9 cellular contexts compared by ENCODE assay signal in the genomic region with DNA sequence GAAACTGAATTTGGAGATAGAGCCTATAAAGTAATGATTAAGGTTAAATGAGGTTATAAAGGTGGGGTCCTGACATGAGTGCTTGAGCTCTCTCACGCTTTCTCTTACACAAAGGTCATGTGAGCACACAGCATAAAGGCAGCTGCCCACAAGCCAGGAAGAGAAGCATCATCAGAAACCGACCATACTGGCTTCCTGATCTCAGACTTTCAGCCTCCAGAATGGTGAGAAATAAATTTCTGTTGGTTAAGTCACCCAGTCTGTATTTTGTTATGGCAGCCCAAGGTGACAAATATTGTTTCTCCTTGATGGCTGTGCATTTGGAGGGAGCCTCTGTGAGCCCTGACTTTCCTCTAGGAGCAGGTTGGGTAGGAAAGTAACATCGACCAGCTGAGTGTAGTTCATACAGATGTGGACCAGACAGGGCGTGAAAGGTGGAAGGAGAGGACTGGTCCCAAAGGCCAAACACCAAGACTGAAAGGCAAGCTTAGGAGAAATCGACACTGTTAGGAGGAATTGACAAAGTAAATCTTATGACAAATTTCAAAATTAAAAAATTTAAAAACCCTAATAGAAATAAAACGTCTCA.
A peak's percentile ranks its signal among the peaks of the same experiment; 100 is the strongest.
DNase-seq lines count a peak whose midpoint lies in the region; ATAC-seq, FAIRE-seq and TF ChIP-seq lines count a peak whose summit lies in the region.
"Had no signal": no experiment of that assay in that cellular context is flagged by ENCODE, and none has a peak within 500 bp of the region (broad histone marks: within the 10 kb centered on the region; RNA-seq: fewer than 3 reads in every experiment).

No MANE protein-coding gene starts in this region.

- H3K9ac ChIP-seq in astrocyte (ENCODE audit: low read length), result no peak overlapping the region

- no peaks in the 10 kb centered on the region for H3K27me3 Mint-ChIP-seq in CD4-positive, alpha-beta memory T cell
- no peaks in the 10 kb centered on the region for H3K27me3 Mint-ChIP-seq in astrocyte (ENCODE audit: low read depth, unreplicated experiment)

- POLR2A ChIA-PET in CD4-positive, alpha-beta memory T cell (lab: Charles Lee; ENCODE audit: partially characterized antibody), result interaction anchor here (0.8 to 1.2 kb wide), 2 partner anchors 15 to 99 kb away, joined by 3 read pairs; no protein-coding TSS in a partner anchor

- no peak overlapping the region for H3K4me3 ChIP-seq in CD4-positive, alpha-beta memory T cell (ENCODE audit: low read length in 2 of 2)
- H3K4me3 ChIP-seq in astrocyte (ENCODE audit: insufficient read depth, low read depth, low read length), result no peak overlapping the region
- H3K4me3 ChIP-seq in WERI-Rb-1 (ENCODE audit: low read depth, low read length), result no peak overlapping the region

- H3K36me3 Mint-ChIP-seq in CD4-positive, alpha-beta memory T cell, result peaks cover 0 to 4% of the 10 kb centered on the region in 2 donors
- H3K36me3 Mint-ChIP-seq in astrocyte (ENCODE audit: low read depth, unreplicated experiment), result peaks cover 2% of the 10 kb centered on the region

- H3K79me2 ChIP-seq in astrocyte (ENCODE audit: insufficient read depth, low read length), result no peaks in the 10 kb centered on the region

- peaks cover 9 to 15% (median 11%) of the 10 kb centered on the region in 4 donors for H3K4me1 Mint-ChIP-seq in CD4-positive, alpha-beta memory T cell
- H3K4me1 Mint-ChIP-seq in astrocyte (ENCODE audit: low read depth, unreplicated experiment), result peaks cover 21% of the 10 kb centered on the region

- no peak for FAIRE-seq in astrocyte (lab: Jason Lieb, UNC)
- FAIRE-seq: kidney had no signal

- peaks cover 0 to 5% (median 0%) of the 10 kb centered on the region in 8 donors for H3K9me3 Mint-ChIP-seq in CD4-positive, alpha-beta memory T cell
- H3K9me3 Mint-ChIP-seq in astrocyte (ENCODE audit: unreplicated experiment), result peaks cover 4% of the 10 kb centered on the region

- H3K9me3 ChIP-seq in CD4-positive, alpha-beta memory T cell (ENCODE audit: control insufficient read depth in 1 of 2, low read length in 2 of 2), result no peaks in the 10 kb centered on the region
- no peaks in the 10 kb centered on the region for H3K9me3 ChIP-seq in astrocyte (ENCODE audit: insufficient read depth, low read depth, low read length)
- no peaks in the 10 kb centered on the region for H3K9me3 ChIP-seq in WERI-Rb-1 (ENCODE audit: severe bottlenecking)

- H2AFZ ChIP-seq in astrocyte (ENCODE audit: low read depth, low read length), result no peak overlapping the region

- CTCF ChIA-PET in CD4-positive, alpha-beta memory T cell (lab: Charles Lee; ENCODE audit: partially characterized antibody), result interaction anchor here (1.1 to 1.2 kb wide), 2 partner anchors 11 to 345 kb away, joined by 4 read pairs; no protein-coding TSS in a partner anchor

- H3K4me3 Mint-ChIP-seq in CD4-positive, alpha-beta memory T cell, result peak overlapping the region in 7 of 8 donors; percentile 32 to 55 (median 42)
- H3K4me3 Mint-ChIP-seq in astrocyte (ENCODE audit: unreplicated experiment), result no peak overlapping the region

- intact Hi-C loops in CD4-positive, alpha-beta memory T cell (cut with micrococcal nuclease), result no loop called here

- H3K4me2 ChIP-seq in astrocyte (ENCODE audit: low read length), result no peak overlapping the region

- ATAC-seq in GM19043 (IDR thresholded peaks at IDR 0.05; ENCODE audit: low read depth, unreplicated experiment), result peak; percentile 47
- ATAC-seq in HG03460 (IDR thresholded peaks at IDR 0.05; ENCODE audit: unreplicated experiment), result peak; percentile 59
- no peak for ATAC-seq in HG03097 (IDR thresholded peaks at IDR 0.05; ENCODE audit: low FRiP score, unreplicated experiment)
- ATAC-seq in GM21381 (IDR thresholded peaks at IDR 0.05; ENCODE audit: unreplicated experiment), result no peak

- H3K27me3 ChIP-seq in CD4-positive, alpha-beta memory T cell (ENCODE audit: insufficient read depth, low read length), result no peaks in the 10 kb centered on the region
- no peaks in the 10 kb centered on the region for H3K27me3 ChIP-seq in astrocyte (ENCODE audit: insufficient read depth, low read length)
- no peaks in the 10 kb centered on the region for H3K27me3 ChIP-seq in WERI-Rb-1 (ENCODE audit: insufficient read depth, low read depth, severe bottlenecking)

- DNase-seq in CD4-positive, alpha-beta memory T cell, result peak in 3 of 5 donors; percentile 14 to 22 (median 19)
- DNase-seq in astrocyte (ENCODE audit: low read depth), result no peak
- DNase-seq in WERI-Rb-1, result no peak
- DNase-seq in cerebellar cortex (ENCODE audit: low spot score), result no peak
- DNase-seq: kidney had no signal

- peaks cover 9% of the 10 kb centered on the region for H3K4me1 ChIP-seq in CD4-positive, alpha-beta memory T cell (ENCODE audit: insufficient read depth, low read length)
- H3K4me1 ChIP-seq in astrocyte (ENCODE audit: insufficient read depth, low read length), result peaks cover 43% of the 10 kb centered on the region

- H3K36me3 ChIP-seq in CD4-positive, alpha-beta memory T cell (ENCODE audit: insufficient read depth, low read length), result no peaks in the 10 kb centered on the region
- H3K36me3 ChIP-seq in astrocyte (ENCODE audit: insufficient read depth, low read length) (no peaks in the 10 kb centered on the region), WERI-Rb-1 (no peaks in the 10 kb centered on the region)

- no peak overlapping the region for H3K27ac ChIP-seq in CD4-positive, alpha-beta memory T cell (ENCODE audit: low read depth, low read length)
- H3K27ac ChIP-seq in astrocyte (ENCODE audit: low read depth, low read length), result no peak overlapping the region
- no peak overlapping the region for H3K27ac ChIP-seq in WERI-Rb-1

- peak overlapping the region in 6 of 7 donors; percentile 11 to 84 (median 55) for H3K27ac Mint-ChIP-seq in CD4-positive, alpha-beta memory T cell
- H3K27ac Mint-ChIP-seq in astrocyte (ENCODE audit: unreplicated experiment), result peak overlapping the region; percentile 34

- TF ChIP-seq CTCF in astrocyte (IDR thresholded peaks at IDR 0.05; ENCODE audit: insufficient read depth, low read depth, low read length), result no peak
- TF ChIP-seq CTCF in WERI-Rb-1 (IDR thresholded peaks at IDR 0.05; ENCODE audit: low read depth, low read length), result no peak

- H4K20me1 ChIP-seq in astrocyte (ENCODE audit: insufficient read depth, low read length), result no peaks in the 10 kb centered on the region

Comparison
In these comparisons a context has a peak if more than half of its experiments do, and no peak if none do; other contexts are left out.
1. DNase-seq: peak in CD4-positive, alpha-beta memory T cell (3 of 5); none in astrocyte (single experiment), WERI-Rb-1 (single experiment) and cerebellar cortex (single experiment).
2. ATAC-seq: peak in GM19043 (single experiment) and HG03460 (single experiment); none in HG03097 (single experiment) and GM21381 (single experiment).